23 cellular contexts compared by ENCODE assay signal in genomic region chr7:54559401-54559800, GRCh38. TPM values are rescaled to one million over a fixed set of nuclear protein-coding genes. Genes with fewer than 3 reads are reported as not detected.
DNase-seq lines count a peak whose midpoint lies in the region; ATAC-seq and TF ChIP-seq lines count a peak whose summit lies in the region.
"Had no signal": no experiment of that assay in that cellular context is flagged by ENCODE, and none has a peak within 500 bp of the region (broad histone marks: within the 10 kb centered on the region; RNA-seq: fewer than 3 reads in every experiment).

No MANE protein-coding gene starts in this region.

- no peak overlapping the region for H2AK5ac ChIP-seq in trophoblast cell (ENCODE audit: low read length)

- H3K23ac ChIP-seq in trophoblast cell (ENCODE audit: low read length): no peak overlapping the region

- POLR2A ChIA-PET in MCF 10A (lab: Yijun Ruan, JAX): interaction anchor here (0.7 kb wide), 1 partner anchor 14 kb away, joined by 4 read pairs; no protein-coding TSS in a partner anchor

- H3K27me3 ChIP-seq in mammary epithelial cell (ENCODE audit: insufficient read depth, low read length) (peaks cover 3% of the 10 kb centered on the region), trophoblast cell (ENCODE audit: insufficient read depth, low read length) (no peaks in the 10 kb centered on the region)
- H3K27me3 ChIP-seq: BE2C; BLaER1 treated with 17β-estradiol and CSF1 and Interleukin-3, amounts not matched to agents 10 nM and 100 nM had no signal

- no peak overlapping the region for H4K8ac ChIP-seq in trophoblast cell (ENCODE audit: low read depth, low read length)

- H4K12ac ChIP-seq in trophoblast cell (ENCODE audit: low read depth, low read length): no peak overlapping the region

- H3K36me3 ChIP-seq in mammary epithelial cell (ENCODE audit: insufficient read depth, low read length): no peaks in the 10 kb centered on the region
- no peaks in the 10 kb centered on the region for H3K36me3 ChIP-seq in trophoblast cell (ENCODE audit: control insufficient read depth in 1 of 2, insufficient read depth in 2 of 2, low read length in 2 of 2)
- H3K36me3 ChIP-seq: BE2C; BLaER1 treated with 17β-estradiol and CSF1 and Interleukin-3, amounts not matched to agents 10 nM and 100 nM had no signal

- H3K4me3 ChIP-seq in mammary epithelial cell (replicated peaks in 1 of 3; ENCODE audit: insufficient read depth in 1 of 3, low read depth in 2 of 3, low read length in 3 of 3) (no peak overlapping the region), epithelial cell of esophagus (ENCODE audit: low read length) (no peak overlapping the region), trophoblast cell (ENCODE audit: low read depth, low read length) (no peak overlapping the region)
- H3K4me3 ChIP-seq: A549; BLaER1 treated with 17β-estradiol and CSF1 and Interleukin-3, amounts not matched to agents 10 nM and 100 nM; GM12878; GM23248 had no signal

- H3K4me1 Mint-ChIP-seq in MCF 10A (ENCODE audit: insufficient read depth, unreplicated experiment): peaks cover 7% of the 10 kb centered on the region
- H3K4me1 Mint-ChIP-seq in activated naive CD8-positive, alpha-beta T cell treated with anti-CD3 and anti-CD28 coated beads for 36 hours: no peaks in the 10 kb centered on the region
- H3K4me1 Mint-ChIP-seq: CD14-positive monocyte; CD8-positive, alpha-beta memory T cell had no signal

- H3K79me1 ChIP-seq in trophoblast cell (ENCODE audit: low read length): no peaks in the 10 kb centered on the region

- H3K27ac ChIP-seq in mammary epithelial cell (ENCODE audit: insufficient read depth, low read depth, low read length) (no peak overlapping the region), trophoblast cell (ENCODE audit: low read depth, low read length) (no peak overlapping the region)
- H3K27ac ChIP-seq: 22Rv1; A549; BLaER1 treated with 17β-estradiol and CSF1 and Interleukin-3, amounts not matched to agents 10 nM and 100 nM; GM23248 had no signal

- H2BK5ac ChIP-seq in trophoblast cell (ENCODE audit: low read depth, low read length, poor library complexity): no peak overlapping the region

- in situ Hi-C loops in mammary epithelial cell (cut with MboI; ENCODE audit: low sequenced_read_pairs in 2 of 2): no loop called here

- intact Hi-C loops in mammary epithelial cell (cut with micrococcal nuclease): no loop called here
- intact Hi-C loops in MCF 10A (cut with micrococcal nuclease): no loop called here

- H3K79me2 ChIP-seq in mammary epithelial cell (ENCODE audit: insufficient read depth, low read length) (no peaks in the 10 kb centered on the region), trophoblast cell (ENCODE audit: control insufficient read depth, insufficient read depth, low read length, poor library complexity) (no peaks in the 10 kb centered on the region)

- DNase-seq in mammary epithelial cell: peak; percentile 3
- no peak for DNase-seq in MCF 10A (ENCODE audit: unreplicated experiment)
- DNase-seq in epithelial cell of esophagus (ENCODE audit: low read depth): peak; percentile 55
- DNase-seq in trophoblast cell: peak; percentile 62 to 86
- no peak for DNase-seq in activated naive CD8-positive, alpha-beta T cell treated with anti-CD3 and anti-CD28 coated beads for 36 hours
- DNase-seq: ACHN; AML-193; BE2C; CD4-positive, alpha-beta T cell; CD8-positive, alpha-beta memory T cell; DMS 273 treated with DMSO at 0.1 percent for 48 hours; DMS79; EL; GDM1; GM23248; H9 had no signal

- 0% methylated on average over 1 of the region's 1 CpG for WGBS in mammary epithelial cell (ENCODE audit: low coverage, missing lambda C conversion rate)
- WGBS in trophoblast cell (ENCODE audit: extremely low coverage, insufficient coverage, insufficient read length): no CpG with 5 or more reads among the region's 1 CpG

- peaks cover 13% of the 10 kb centered on the region for H3K4me1 ChIP-seq in mammary epithelial cell (ENCODE audit: insufficient read depth, low read length)
- H3K4me1 ChIP-seq in trophoblast cell (ENCODE audit: control insufficient read depth in 1 of 2, insufficient read depth in 2 of 2, low read length in 2 of 2): no peaks in the 10 kb centered on the region
- H3K4me1 ChIP-seq: A549; BLaER1 treated with 17β-estradiol and CSF1 and Interleukin-3, amounts not matched to agents 10 nM and 100 nM had no signal

- H3K4ac ChIP-seq in trophoblast cell (ENCODE audit: low read depth, low read length): no peak overlapping the region

- no peak overlapping the region for H2AFZ ChIP-seq in mammary epithelial cell (ENCODE audit: low read depth, low read length)
- H2AFZ ChIP-seq in trophoblast cell (ENCODE audit: insufficient read depth, low read length, poor library complexity): no peak overlapping the region
- H2AFZ ChIP-seq: GM23248 had no signal

- H4K91ac ChIP-seq in trophoblast cell (ENCODE audit: low read depth, low read length): no peak overlapping the region

- no peak overlapping the region for H3K14ac ChIP-seq in trophoblast cell (ENCODE audit: low read length)

- H3K36me3 Mint-ChIP-seq in MCF 10A (ENCODE audit: insufficient read depth, unreplicated experiment): no peaks in the 10 kb centered on the region
- no peaks in the 10 kb centered on the region for H3K36me3 Mint-ChIP-seq in activated naive CD8-positive, alpha-beta T cell treated with anti-CD3 and anti-CD28 coated beads for 36 hours
- H3K36me3 Mint-ChIP-seq: CD14-positive monocyte; CD8-positive, alpha-beta memory T cell had no signal

- H3K9me3 ChIP-seq in mammary epithelial cell (replicated peaks; ENCODE audit: insufficient read depth, low read length) (no peaks in the 10 kb centered on the region), trophoblast cell (ENCODE audit: insufficient read depth, low read depth, low read length) (no peaks in the 10 kb centered on the region)
- H3K9me3 ChIP-seq: A549; BE2C; BLaER1 treated with 17β-estradiol and CSF1 and Interleukin-3, amounts not matched to agents 10 nM and 100 nM had no signal

- BruUV-seq in mammary epithelial cell (replicated peaks; lab: Mats Ljungman, UMichigan) (no TSS peak), MCF 10A (replicated peaks; lab: Mats Ljungman, UMichigan) (no TSS peak)

- no peak for ATAC-seq in HG02970 (IDR thresholded peaks at IDR 0.05; ENCODE audit: low FRiP score, unreplicated experiment)
- ATAC-seq: A549, GM12878, HCT116 had no signal

- CTCF ChIA-PET in mammary epithelial cell (lab: Charles Lee; ENCODE audit: low non-redundant PET) (no interaction called here), MCF 10A (lab: Yijun Ruan, JAX) (no interaction called here)

- H4K20me1 ChIP-seq in mammary epithelial cell (ENCODE audit: insufficient read depth, low read length): no peaks in the 10 kb centered on the region
- H4K20me1 ChIP-seq: BLaER1 treated with 17β-estradiol and CSF1 and Interleukin-3, amounts not matched to agents 10 nM and 100 nM had no signal

- H3K4me2 ChIP-seq in mammary epithelial cell (ENCODE audit: insufficient read depth, low read depth, low read length): no peak overlapping the region
- H3K4me2 ChIP-seq in trophoblast cell (ENCODE audit: low read length): no peak overlapping the region
- H3K4me2 ChIP-seq: A549; BLaER1 treated with 17β-estradiol and CSF1 and Interleukin-3, amounts not matched to agents 10 nM and 100 nM had no signal

- no peak overlapping the region for H3K27ac Mint-ChIP-seq in MCF 10A (ENCODE audit: low read depth, unreplicated experiment)
- no peak overlapping the region for H3K27ac Mint-ChIP-seq in activated naive CD8-positive, alpha-beta T cell treated with anti-CD3 and anti-CD28 coated beads for 36 hours
- H3K27ac Mint-ChIP-seq: CD14-positive monocyte; CD4-positive, alpha-beta T cell; CD8-positive, alpha-beta memory T cell; H9 had no signal

- dilution Hi-C loops in mammary epithelial cell (cut with HindIII; ENCODE audit: low sequenced_read_pairs): no loop called here

- no peak overlapping the region for H3K9ac ChIP-seq in mammary epithelial cell (ENCODE audit: insufficient read depth, low read length)
- H3K9ac ChIP-seq in trophoblast cell (ENCODE audit: low read length): no peak overlapping the region
- H3K9ac ChIP-seq: BLaER1 treated with 17β-estradiol and CSF1 and Interleukin-3, amounts not matched to agents 10 nM and 100 nM; GM23248 had no signal

- H2BK120ac ChIP-seq in trophoblast cell (ENCODE audit: insufficient read depth, low read length, poor library complexity): no peak overlapping the region

- no peaks in the 10 kb centered on the region for H3K9me3 Mint-ChIP-seq in MCF 10A (ENCODE audit: unreplicated experiment)
- peaks cover 1% of the 10 kb centered on the region for H3K9me3 Mint-ChIP-seq in activated naive CD8-positive, alpha-beta T cell treated with anti-CD3 and anti-CD28 coated beads for 36 hours
- H3K9me3 Mint-ChIP-seq: H9 had no signal

- no peak for TF ChIP-seq CTCF in mammary epithelial cell (conservative IDR thresholded peaks at IDR 0.05 in 1 of 2, IDR thresholded peaks at IDR 0.05 in 1 of 2; ENCODE audit: extremely low read depth in 1 of 2, insufficient read depth in 1 of 2, low read depth in 1 of 2, low read length in 2 of 2)
- no peak for TF ChIP-seq CTCF in MCF 10A (IDR thresholded peaks at IDR 0.05; ENCODE audit: unreplicated experiment)
- no peak for TF ChIP-seq CTCF in epithelial cell of esophagus (IDR thresholded peaks at IDR 0.05; ENCODE audit: insufficient read depth, low read depth, low read length, missing control alignments)

- H3K18ac ChIP-seq in trophoblast cell (ENCODE audit: low read length): no peak overlapping the region

- no peak overlapping the region for H3K4me3 Mint-ChIP-seq in MCF 10A (ENCODE audit: unreplicated experiment)
- no peak overlapping the region for H3K4me3 Mint-ChIP-seq in activated naive CD8-positive, alpha-beta T cell treated with anti-CD3 and anti-CD28 coated beads for 36 hours
- H3K4me3 Mint-ChIP-seq: CD14-positive monocyte; CD4-positive, alpha-beta T cell; CD8-positive, alpha-beta memory T cell; H9 had no signal

- H2BK12ac ChIP-seq in trophoblast cell (ENCODE audit: low read length): no peak overlapping the region

- peaks cover 34% of the 10 kb centered on the region for H3K27me3 Mint-ChIP-seq in MCF 10A (ENCODE audit: insufficient read depth, unreplicated experiment)
- no peaks in the 10 kb centered on the region for H3K27me3 Mint-ChIP-seq in activated naive CD8-positive, alpha-beta T cell treated with anti-CD3 and anti-CD28 coated beads for 36 hours
- H3K27me3 Mint-ChIP-seq: CD4-positive, alpha-beta T cell; CD8-positive, alpha-beta memory T cell had no signal

RNA-seq across cellular contexts. Expression of gene VSTM2A, which starts 17.2 kb away (rescaled TPM):
- total RNA-seq in mammary epithelial cell: not detected
- not detected for polyA plus RNA-seq in mammary epithelial cell
- polyA minus RNA-seq in mammary epithelial cell: not detected
- not detected in 2 replicates for total RNA-seq in MCF 10A (2022)
- polyA plus RNA-seq in trophoblast cell (2013): 0.04 and 0.06 TPM in 2 replicates
- not detected for total RNA-seq in activated naive CD8-positive, alpha-beta T cell treated with anti-CD3 and anti-CD28 coated beads for 36 hours
- total RNA-seq: CD4-positive, alpha-beta T cell; CD8-positive, alpha-beta memory T cell; GM12878; GM23248 had no signal
- polyA plus RNA-seq: A549; CD14-positive monocyte; CD8-positive, alpha-beta memory T cell; GM23248 had no signal

Comparison
In these comparisons a context has a peak if more than half of its experiments do, and no peak if none do; other contexts are left out.
1. DNase-seq: peak in mammary epithelial cell (single experiment), epithelial cell of esophagus (single experiment) and trophoblast cell (2 of 2); none in MCF 10A (single experiment) and activated naive CD8-positive, alpha-beta T cell treated with anti-CD3 and anti-CD28 coated beads for 36 hours (single experiment).